ENCODE assay signal across 1 cellular context in the genomic region with DNA sequence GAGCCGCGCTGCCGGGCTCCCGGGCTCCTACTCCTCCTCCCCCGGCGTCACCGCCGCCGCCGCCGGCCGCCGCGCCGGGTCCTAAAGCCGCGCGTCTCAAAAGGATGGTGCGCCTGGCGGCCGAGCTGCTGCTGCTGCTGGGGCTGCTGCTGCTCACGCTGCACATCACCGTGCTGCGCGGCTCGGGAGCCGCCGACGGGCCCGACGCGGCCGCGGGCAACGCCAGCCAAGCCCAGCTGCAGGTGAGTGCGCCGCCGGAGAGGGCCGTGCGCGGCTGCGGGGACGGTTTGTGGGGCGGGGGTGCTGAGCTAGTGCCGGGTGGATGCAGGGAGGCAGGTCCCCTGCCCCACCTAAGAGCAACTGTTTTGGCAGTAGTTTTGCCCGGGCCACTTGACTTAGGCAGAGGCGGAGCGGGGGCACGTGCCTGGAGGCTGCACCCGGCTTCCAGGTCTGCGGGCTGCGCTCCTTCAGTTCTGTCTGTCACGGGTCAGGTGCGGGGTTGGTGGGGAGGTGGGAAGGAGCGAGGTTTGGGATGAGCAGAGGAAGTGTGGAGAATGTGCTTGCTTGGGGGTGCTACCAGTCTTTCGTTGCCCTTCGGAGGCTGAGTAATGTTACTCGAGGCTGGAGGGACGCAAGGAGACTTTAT.
TF ChIP-seq lines count a peak whose summit lies in the region.

No MANE protein-coding gene starts in this region.

TF ChIP-seq in H1, 55 proteins besides CTCF, POLR2A, EP300 and RAD21 (continued from another document):
- TF ChIP-seq, protein P1, sequence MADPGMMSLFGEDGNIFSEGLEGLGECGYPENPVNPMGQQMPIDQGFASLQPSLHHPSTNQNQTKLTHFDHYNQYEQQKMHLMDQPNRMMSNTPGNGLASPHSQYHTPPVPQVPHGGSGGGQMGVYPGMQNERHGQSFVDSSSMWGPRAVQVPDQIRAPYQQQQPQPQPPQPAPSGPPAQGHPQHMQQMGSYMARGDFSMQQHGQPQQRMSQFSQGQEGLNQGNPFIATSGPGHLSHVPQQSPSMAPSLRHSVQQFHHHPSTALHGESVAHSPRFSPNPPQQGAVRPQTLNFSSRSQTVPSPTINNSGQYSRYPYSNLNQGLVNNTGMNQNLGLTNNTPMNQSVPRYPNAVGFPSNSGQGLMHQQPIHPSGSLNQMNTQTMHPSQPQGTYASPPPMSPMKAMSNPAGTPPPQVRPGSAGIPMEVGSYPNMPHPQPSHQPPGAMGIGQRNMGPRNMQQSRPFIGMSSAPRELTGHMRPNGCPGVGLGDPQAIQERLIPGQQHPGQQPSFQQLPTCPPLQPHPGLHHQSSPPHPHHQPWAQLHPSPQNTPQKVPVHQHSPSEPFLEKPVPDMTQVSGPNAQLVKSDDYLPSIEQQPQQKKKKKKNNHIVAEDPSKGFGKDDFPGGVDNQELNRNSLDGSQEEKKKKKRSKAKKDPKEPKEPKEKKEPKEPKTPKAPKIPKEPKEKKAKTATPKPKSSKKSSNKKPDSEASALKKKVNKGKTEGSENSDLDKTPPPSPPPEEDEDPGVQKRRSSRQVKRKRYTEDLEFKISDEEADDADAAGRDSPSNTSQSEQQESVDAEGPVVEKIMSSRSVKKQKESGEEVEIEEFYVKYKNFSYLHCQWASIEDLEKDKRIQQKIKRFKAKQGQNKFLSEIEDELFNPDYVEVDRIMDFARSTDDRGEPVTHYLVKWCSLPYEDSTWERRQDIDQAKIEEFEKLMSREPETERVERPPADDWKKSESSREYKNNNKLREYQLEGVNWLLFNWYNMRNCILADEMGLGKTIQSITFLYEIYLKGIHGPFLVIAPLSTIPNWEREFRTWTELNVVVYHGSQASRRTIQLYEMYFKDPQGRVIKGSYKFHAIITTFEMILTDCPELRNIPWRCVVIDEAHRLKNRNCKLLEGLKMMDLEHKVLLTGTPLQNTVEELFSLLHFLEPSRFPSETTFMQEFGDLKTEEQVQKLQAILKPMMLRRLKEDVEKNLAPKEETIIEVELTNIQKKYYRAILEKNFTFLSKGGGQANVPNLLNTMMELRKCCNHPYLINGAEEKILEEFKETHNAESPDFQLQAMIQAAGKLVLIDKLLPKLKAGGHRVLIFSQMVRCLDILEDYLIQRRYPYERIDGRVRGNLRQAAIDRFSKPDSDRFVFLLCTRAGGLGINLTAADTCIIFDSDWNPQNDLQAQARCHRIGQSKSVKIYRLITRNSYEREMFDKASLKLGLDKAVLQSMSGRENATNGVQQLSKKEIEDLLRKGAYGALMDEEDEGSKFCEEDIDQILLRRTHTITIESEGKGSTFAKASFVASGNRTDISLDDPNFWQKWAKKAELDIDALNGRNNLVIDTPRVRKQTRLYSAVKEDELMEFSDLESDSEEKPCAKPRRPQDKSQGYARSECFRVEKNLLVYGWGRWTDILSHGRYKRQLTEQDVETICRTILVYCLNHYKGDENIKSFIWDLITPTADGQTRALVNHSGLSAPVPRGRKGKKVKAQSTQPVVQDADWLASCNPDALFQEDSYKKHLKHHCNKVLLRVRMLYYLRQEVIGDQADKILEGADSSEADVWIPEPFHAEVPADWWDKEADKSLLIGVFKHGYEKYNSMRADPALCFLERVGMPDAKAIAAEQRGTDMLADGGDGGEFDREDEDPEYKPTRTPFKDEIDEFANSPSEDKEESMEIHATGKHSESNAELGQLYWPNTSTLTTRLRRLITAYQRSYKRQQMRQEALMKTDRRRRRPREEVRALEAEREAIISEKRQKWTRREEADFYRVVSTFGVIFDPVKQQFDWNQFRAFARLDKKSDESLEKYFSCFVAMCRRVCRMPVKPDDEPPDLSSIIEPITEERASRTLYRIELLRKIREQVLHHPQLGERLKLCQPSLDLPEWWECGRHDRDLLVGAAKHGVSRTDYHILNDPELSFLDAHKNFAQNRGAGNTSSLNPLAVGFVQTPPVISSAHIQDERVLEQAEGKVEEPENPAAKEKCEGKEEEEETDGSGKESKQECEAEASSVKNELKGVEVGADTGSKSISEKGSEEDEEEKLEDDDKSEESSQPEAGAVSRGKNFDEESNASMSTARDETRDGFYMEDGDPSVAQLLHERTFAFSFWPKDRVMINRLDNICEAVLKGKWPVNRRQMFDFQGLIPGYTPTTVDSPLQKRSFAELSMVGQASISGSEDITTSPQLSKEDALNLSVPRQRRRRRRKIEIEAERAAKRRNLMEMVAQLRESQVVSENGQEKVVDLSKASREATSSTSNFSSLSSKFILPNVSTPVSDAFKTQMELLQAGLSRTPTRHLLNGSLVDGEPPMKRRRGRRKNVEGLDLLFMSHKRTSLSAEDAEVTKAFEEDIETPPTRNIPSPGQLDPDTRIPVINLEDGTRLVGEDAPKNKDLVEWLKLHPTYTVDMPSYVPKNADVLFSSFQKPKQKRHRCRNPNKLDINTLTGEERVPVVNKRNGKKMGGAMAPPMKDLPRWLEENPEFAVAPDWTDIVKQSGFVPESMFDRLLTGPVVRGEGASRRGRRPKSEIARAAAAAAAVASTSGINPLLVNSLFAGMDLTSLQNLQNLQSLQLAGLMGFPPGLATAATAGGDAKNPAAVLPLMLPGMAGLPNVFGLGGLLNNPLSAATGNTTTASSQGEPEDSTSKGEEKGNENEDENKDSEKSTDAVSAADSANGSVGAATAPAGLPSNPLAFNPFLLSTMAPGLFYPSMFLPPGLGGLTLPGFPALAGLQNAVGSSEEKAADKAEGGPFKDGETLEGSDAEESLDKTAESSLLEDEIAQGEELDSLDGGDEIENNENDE (IDR thresholded peaks at IDR 0.05; ENCODE audit: insufficient replicate concordance, low read length): no peak
- peak; percentile 65 for TF ChIP-seq CREB1 (IDR thresholded peaks at IDR 0.05)
- TF ChIP-seq CHD2 (IDR thresholded peaks at IDR 0.05; ENCODE audit: low read length): no peak
- TF ChIP-seq CBX5 (IDR thresholded peaks at IDR 0.05; ENCODE audit: low read depth, low read length): no peak
- TF ChIP-seq PHF8 (conservative IDR thresholded peaks at IDR 0.05; ENCODE audit: low read depth, low read length): no peak
- no peak for TF ChIP-seq SIX5 (IDR thresholded peaks at IDR 0.05; ENCODE audit: low read depth, low read length)
- no peak for TF ChIP-seq MAFK (IDR thresholded peaks at IDR 0.05; ENCODE audit: low read depth, low read length)
- TF ChIP-seq KDM1A (IDR thresholded peaks at IDR 0.05; ENCODE audit: borderline replicate concordance, low read length): no peak
- TF ChIP-seq HDAC2 (IDR thresholded peaks at IDR 0.05; ENCODE audit: borderline replicate concordance in 1 of 2, low read depth in 2 of 2, low read length in 2 of 2): peak in 1 of 2 experiments; percentile 44; a peak in 2 of 4 replicates
- TF ChIP-seq GABPA (IDR thresholded peaks at IDR 0.05; ENCODE audit: borderline replicate concordance, insufficient read depth, low read length): no peak
- peak; percentile 95 for TF ChIP-seq ASH2L (IDR thresholded peaks at IDR 0.05; ENCODE audit: low read length)
- TF ChIP-seq GTF2F1 (IDR thresholded peaks at IDR 0.05; ENCODE audit: borderline replicate concordance, low read depth, low read length): no peak
- peak; percentile 44 for TF ChIP-seq SAP30 (IDR thresholded peaks at IDR 0.05; ENCODE audit: insufficient read depth, insufficient replicate concordance, low read length)
- no peak for TF ChIP-seq SP2 (IDR thresholded peaks at IDR 0.05; ENCODE audit: low read length)
- TF ChIP-seq FOSL1 (IDR thresholded peaks at IDR 0.05; ENCODE audit: insufficient read depth, low read depth, low read length): peak; percentile 91
- peak; percentile 97 for TF ChIP-seq RBBP5 (IDR thresholded peaks at IDR 0.05; ENCODE audit: borderline replicate concordance, low read depth, low read length)
- TF ChIP-seq BCL11A (IDR thresholded peaks at IDR 0.05; ENCODE audit: low read depth in 2 of 2, low read length in 2 of 2): no peak
- 0 out of 2 replicates have a peak, but pooled peaks have one; percentile 48 for TF ChIP-seq SUZ12 (IDR thresholded peaks at IDR 0.05; ENCODE audit: low read length)
- TF ChIP-seq POU5F1 (IDR thresholded peaks at IDR 0.05; ENCODE audit: low read depth, low read length): no peak
- TF ChIP-seq, protein P2, sequence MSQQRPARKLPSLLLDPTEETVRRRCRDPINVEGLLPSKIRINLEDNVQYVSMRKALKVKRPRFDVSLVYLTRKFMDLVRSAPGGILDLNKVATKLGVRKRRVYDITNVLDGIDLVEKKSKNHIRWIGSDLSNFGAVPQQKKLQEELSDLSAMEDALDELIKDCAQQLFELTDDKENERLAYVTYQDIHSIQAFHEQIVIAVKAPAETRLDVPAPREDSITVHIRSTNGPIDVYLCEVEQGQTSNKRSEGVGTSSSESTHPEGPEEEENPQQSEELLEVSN (IDR thresholded peaks at IDR 0.05): no peak; the same call in none of the 2 replicates
- TF ChIP-seq HDAC6 (IDR thresholded peaks at IDR 0.05; ENCODE audit: low read depth, low read length): no peak
- no peak for TF ChIP-seq SRF (IDR thresholded peaks at IDR 0.05; ENCODE audit: low read depth, low read length)
- TF ChIP-seq YY1 (IDR thresholded peaks at IDR 0.05; ENCODE audit: low read depth, low read length): no peak
- TF ChIP-seq SIRT6 (IDR thresholded peaks at IDR 0.05; ENCODE audit: low read length): no peak
- peak; percentile 50 for TF ChIP-seq EGR1 (IDR thresholded peaks at IDR 0.05; ENCODE audit: borderline replicate concordance, low read depth, low read length)
- peak; percentile 63; the same call in 1 of the 2 replicates for TF ChIP-seq USF2 (IDR thresholded peaks at IDR 0.05; ENCODE audit: low read length)
- TF ChIP-seq, protein P3, sequence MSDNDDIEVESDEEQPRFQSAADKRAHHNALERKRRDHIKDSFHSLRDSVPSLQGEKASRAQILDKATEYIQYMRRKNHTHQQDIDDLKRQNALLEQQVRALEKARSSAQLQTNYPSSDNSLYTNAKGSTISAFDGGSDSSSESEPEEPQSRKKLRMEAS (IDR thresholded peaks at IDR 0.05): peak; percentile 71
- TF ChIP-seq POLR2AphosphoS5 (IDR thresholded peaks at IDR 0.05; ENCODE audit: low read depth, low read length): no peak
- TF ChIP-seq JUN (IDR thresholded peaks at IDR 0.05; ENCODE audit: low read depth, low read length): no peak
- TF ChIP-seq RNF2 (IDR thresholded peaks at IDR 0.05; ENCODE audit: borderline replicate concordance, low read depth, low read length, missing control alignments, poor library complexity, severe bottlenecking): peak; percentile 42
- TF ChIP-seq NANOG (IDR thresholded peaks at IDR 0.05; ENCODE audit: insufficient read depth, low read depth, low read length, poor library complexity, severe bottlenecking): no peak
- TF ChIP-seq KDM4A (IDR thresholded peaks at IDR 0.05; ENCODE audit: low read depth, low read length, severe bottlenecking): peak; percentile 95
- no peak for TF ChIP-seq CBX8 (IDR thresholded peaks at IDR 0.05; ENCODE audit: borderline replicate concordance, low read depth, low read length)
- no peak for TF ChIP-seq KDM5A (IDR thresholded peaks at IDR 0.05; ENCODE audit: low read length)
- TF ChIP-seq TEAD4 (IDR thresholded peaks at IDR 0.05; ENCODE audit: low read depth, low read length): no peak
- peak; percentile 32; the same call in 1 of the 2 replicates for TF ChIP-seq TBP (IDR thresholded peaks at IDR 0.05; ENCODE audit: low read depth, low read length)
- TF ChIP-seq SP4 (IDR thresholded peaks at IDR 0.05; ENCODE audit: low read length): no peak
- TF ChIP-seq CEBPB (IDR thresholded peaks at IDR 0.05; ENCODE audit: low read depth, low read length): no peak
- TF ChIP-seq TAF7 (optimal IDR thresholded peaks at IDR 0.05; ENCODE audit: borderline replicate concordance, low read depth, low read length): no peak
- no peak for TF ChIP-seq BRCA1 (IDR thresholded peaks at IDR 0.05; ENCODE audit: low read depth, low read length)
- TF ChIP-seq ATF3 (IDR thresholded peaks at IDR 0.05; ENCODE audit: insufficient read depth, low read depth, low read length): 0 out of 2 replicates have a peak, but pooled peaks have one; percentile 4
- no peak for TF ChIP-seq ATF2 (IDR thresholded peaks at IDR 0.05; ENCODE audit: low read length)
- peak; percentile 80 for TF ChIP-seq TAF1 (IDR thresholded peaks at IDR 0.05; ENCODE audit: low read depth, low read length)
